In the genomic region with DNA sequence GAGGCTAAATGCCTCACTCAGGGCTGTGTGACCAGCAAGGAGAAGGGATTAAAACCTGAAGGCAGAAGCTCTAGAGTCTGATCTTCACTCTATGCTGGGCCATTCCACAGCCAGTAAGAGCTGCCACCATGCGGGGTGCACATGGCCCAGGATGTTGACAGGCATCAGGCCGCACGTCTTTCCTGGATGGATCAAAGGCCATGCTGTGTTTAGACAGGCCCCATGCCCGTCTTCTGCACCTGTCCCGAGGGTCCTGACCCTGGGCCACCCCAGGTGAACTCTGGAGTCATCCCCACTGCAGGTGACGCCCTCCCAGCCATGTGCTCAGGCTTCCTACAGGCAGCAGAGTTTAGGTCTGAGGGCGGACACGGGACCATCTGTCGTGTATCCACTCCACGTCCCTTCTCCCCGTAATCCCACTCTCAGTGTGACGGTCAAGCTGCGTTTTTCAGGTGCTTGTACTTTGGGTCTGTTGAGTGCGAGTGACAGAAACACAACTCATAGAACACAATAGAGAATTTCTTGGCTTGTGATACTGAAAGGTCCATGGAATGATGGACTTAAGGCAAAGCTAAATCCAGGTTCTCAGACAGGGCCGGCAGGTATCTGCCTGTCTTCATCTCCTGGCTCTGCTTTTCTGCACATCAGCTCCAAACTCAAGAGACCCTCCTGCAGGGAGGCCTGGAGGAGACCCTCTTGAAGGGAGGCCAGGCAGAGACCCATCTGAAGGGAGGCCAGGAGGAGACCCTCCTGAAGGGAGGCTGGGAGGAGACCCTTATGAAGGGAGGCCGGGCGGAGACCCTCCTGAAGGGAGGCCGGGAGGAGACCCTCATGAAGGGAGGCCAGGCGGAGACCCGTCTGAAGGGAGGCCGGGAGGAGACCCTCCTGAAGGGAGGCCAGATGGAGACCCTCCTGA, we compare ENCODE assay signal across 2 cellular contexts.
TF ChIP-seq lines count a peak whose summit lies in the region.

No MANE protein-coding gene starts in this region.

TF ChIP-seq in HepG2, 621 proteins besides CTCF, POLR2A, EP300 and RAD21 (continues in another document):
- TF ChIP-seq RBFOX2 (IDR thresholded peaks at IDR 0.05; ENCODE audit: low read depth, low read length) (no peak), ZNF253 (CRISPR knock-in tag; IDR thresholded peaks at IDR 0.05; ENCODE audit: borderline replicate concordance) (no peak), ZBTB38 (CRISPR knock-in tag; IDR thresholded peaks at IDR 0.05) (peak; percentile 43; the same call in 1 of the 2 replicates), ATF7-NPFF (CRISPR knock-in tag; IDR thresholded peaks at IDR 0.05; ENCODE audit: low read depth) (no peak), GABPB1 (CRISPR knock-in tag; IDR thresholded peaks at IDR 0.05) (peak; percentile 33), FOXK1 (CRISPR knock-in tag; IDR thresholded peaks at IDR 0.05; ENCODE audit: borderline replicate concordance, low read depth) (peak; percentile 48; the same call in 1 of the 2 replicates), SPEN (CRISPR knock-in tag; IDR thresholded peaks at IDR 0.05; ENCODE audit: low read depth) (peak; percentile 51; the same call in 1 of the 2 replicates), ZZZ3 (CRISPR knock-in tag; IDR thresholded peaks at IDR 0.05; ENCODE audit: borderline replicate concordance) (no peak), PHF20 (CRISPR knock-in tag; IDR thresholded peaks at IDR 0.05) (no peak), GTF2F1 (IDR thresholded peaks at IDR 0.05; ENCODE audit: low read length) (no peak), BCL6 (CRISPR knock-in tag; IDR thresholded peaks at IDR 0.05) (0 out of 2 replicates have a peak, but pooled peaks have one; percentile 13), AHR (CRISPR knock-in tag; IDR thresholded peaks at IDR 0.05) (no peak), HMG20A (CRISPR knock-in tag; IDR thresholded peaks at IDR 0.05; ENCODE audit: borderline replicate concordance) (no peak; the same call in 1 of the 2 replicates), SSRP1 (CRISPR knock-in tag; IDR thresholded peaks at IDR 0.05) (no peak), DNMT1 (CRISPR knock-in tag; IDR thresholded peaks at IDR 0.05) (no peak), MIER3 (CRISPR knock-in tag; IDR thresholded peaks at IDR 0.05; ENCODE audit: borderline replicate concordance) (no peak), SALL1 (CRISPR knock-in tag; IDR thresholded peaks at IDR 0.05) (peak; percentile 81), BHLHE40 (IDR thresholded peaks at IDR 0.05; ENCODE audit: low read length) (no peak), FIP1L1 (IDR thresholded peaks at IDR 0.05; ENCODE audit: borderline replicate concordance, insufficient read depth, low read depth, low read length) (no peak), CHD2 (IDR thresholded peaks at IDR 0.05; ENCODE audit: low read depth, low read length) (no peak), HOXA3 (CRISPR knock-in tag; IDR thresholded peaks at IDR 0.05) (no peak), SNAI1 (CRISPR knock-in tag; IDR thresholded peaks at IDR 0.05; ENCODE audit: borderline replicate concordance) (no peak), KLF6 (CRISPR knock-in tag; IDR thresholded peaks at IDR 0.05) (no peak), ZNF607 (CRISPR knock-in tag; IDR thresholded peaks at IDR 0.05; ENCODE audit: borderline replicate concordance) (peak; percentile 57; the same call in 1 of the 2 replicates)
- TF ChIP-seq, protein P1, sequence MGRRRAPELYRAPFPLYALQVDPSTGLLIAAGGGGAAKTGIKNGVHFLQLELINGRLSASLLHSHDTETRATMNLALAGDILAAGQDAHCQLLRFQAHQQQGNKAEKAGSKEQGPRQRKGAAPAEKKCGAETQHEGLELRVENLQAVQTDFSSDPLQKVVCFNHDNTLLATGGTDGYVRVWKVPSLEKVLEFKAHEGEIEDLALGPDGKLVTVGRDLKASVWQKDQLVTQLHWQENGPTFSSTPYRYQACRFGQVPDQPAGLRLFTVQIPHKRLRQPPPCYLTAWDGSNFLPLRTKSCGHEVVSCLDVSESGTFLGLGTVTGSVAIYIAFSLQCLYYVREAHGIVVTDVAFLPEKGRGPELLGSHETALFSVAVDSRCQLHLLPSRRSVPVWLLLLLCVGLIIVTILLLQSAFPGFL (CRISPR knock-in tag; IDR thresholded peaks at IDR 0.05): no peak
- TF ChIP-seq, protein P2, sequence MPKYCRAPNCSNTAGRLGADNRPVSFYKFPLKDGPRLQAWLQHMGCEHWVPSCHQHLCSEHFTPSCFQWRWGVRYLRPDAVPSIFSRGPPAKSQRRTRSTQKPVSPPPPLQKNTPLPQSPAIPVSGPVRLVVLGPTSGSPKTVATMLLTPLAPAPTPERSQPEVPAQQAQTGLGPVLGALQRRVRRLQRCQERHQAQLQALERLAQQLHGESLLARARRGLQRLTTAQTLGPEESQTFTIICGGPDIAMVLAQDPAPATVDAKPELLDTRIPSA (CRISPR knock-in tag; IDR thresholded peaks at IDR 0.05; ENCODE audit: borderline replicate concordance): no peak
- TF ChIP-seq, protein P3, sequence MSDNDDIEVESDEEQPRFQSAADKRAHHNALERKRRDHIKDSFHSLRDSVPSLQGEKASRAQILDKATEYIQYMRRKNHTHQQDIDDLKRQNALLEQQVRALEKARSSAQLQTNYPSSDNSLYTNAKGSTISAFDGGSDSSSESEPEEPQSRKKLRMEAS (IDR thresholded peaks at IDR 0.05): peak; percentile 78; the same call in 1 of the 2 replicates
- TF ChIP-seq, protein P4, sequence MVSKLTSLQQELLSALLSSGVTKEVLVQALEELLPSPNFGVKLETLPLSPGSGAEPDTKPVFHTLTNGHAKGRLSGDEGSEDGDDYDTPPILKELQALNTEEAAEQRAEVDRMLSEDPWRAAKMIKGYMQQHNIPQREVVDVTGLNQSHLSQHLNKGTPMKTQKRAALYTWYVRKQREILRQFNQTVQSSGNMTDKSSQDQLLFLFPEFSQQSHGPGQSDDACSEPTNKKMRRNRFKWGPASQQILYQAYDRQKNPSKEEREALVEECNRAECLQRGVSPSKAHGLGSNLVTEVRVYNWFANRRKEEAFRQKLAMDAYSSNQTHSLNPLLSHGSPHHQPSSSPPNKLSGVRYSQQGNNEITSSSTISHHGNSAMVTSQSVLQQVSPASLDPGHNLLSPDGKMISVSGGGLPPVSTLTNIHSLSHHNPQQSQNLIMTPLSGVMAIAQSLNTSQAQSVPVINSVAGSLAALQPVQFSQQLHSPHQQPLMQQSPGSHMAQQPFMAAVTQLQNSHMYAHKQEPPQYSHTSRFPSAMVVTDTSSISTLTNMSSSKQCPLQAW (CRISPR knock-in tag; IDR thresholded peaks at IDR 0.05): peak; percentile 52; the same call in 1 of the 2 replicates
- TF ChIP-seq, protein P5, sequence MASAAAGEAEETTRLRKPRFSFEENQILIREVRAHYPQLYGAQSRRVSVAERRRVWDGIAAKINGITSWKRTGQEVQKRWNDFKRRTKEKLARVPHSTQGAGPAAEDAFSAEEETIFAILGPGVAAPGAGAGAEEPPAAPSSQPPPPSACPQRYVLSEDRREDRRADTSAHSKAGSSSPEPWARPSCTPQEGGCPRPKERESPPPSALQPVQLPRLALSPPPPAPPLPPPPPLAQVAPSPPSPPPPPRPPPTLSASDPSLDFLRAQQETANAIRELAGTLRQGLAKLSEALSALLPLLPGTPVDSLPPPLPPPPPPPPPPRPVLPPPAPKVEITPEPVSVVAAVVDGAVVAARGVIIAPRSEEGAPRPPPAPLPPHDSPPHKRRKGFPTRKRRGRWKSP (CRISPR knock-in tag; IDR thresholded peaks at IDR 0.05): no peak

TF ChIP-seq in SK-N-SH treated with all-trans-retinoic acid at 6 μM for 48 hours, 23 proteins besides CTCF, POLR2A, EP300 and RAD21:
- TF ChIP-seq ARNTL (CRISPR knock-in tag; IDR thresholded peaks at IDR 0.05; ENCODE audit: borderline replicate concordance, low read depth): no peak
- no peak for TF ChIP-seq ZFP3 (CRISPR knock-in tag; IDR thresholded peaks at IDR 0.05)
- TF ChIP-seq, protein P6, sequence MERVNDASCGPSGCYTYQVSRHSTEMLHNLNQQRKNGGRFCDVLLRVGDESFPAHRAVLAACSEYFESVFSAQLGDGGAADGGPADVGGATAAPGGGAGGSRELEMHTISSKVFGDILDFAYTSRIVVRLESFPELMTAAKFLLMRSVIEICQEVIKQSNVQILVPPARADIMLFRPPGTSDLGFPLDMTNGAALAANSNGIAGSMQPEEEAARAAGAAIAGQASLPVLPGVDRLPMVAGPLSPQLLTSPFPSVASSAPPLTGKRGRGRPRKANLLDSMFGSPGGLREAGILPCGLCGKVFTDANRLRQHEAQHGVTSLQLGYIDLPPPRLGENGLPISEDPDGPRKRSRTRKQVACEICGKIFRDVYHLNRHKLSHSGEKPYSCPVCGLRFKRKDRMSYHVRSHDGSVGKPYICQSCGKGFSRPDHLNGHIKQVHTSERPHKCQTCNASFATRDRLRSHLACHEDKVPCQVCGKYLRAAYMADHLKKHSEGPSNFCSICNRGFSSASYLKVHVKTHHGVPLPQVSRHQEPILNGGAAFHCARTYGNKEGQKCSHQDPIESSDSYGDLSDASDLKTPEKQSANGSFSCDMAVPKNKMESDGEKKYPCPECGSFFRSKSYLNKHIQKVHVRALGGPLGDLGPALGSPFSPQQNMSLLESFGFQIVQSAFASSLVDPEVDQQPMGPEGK (CRISPR knock-in tag; IDR thresholded peaks at IDR 0.05; ENCODE audit: borderline replicate concordance): no peak
- TF ChIP-seq ZNF70 (CRISPR knock-in tag; IDR thresholded peaks at IDR 0.05): no peak
- no peak for TF ChIP-seq BACH2 (CRISPR knock-in tag; IDR thresholded peaks at IDR 0.05; ENCODE audit: borderline replicate concordance)
- no peak for TF ChIP-seq ISL1 (CRISPR knock-in tag; IDR thresholded peaks at IDR 0.05)
- TF ChIP-seq, protein P7, sequence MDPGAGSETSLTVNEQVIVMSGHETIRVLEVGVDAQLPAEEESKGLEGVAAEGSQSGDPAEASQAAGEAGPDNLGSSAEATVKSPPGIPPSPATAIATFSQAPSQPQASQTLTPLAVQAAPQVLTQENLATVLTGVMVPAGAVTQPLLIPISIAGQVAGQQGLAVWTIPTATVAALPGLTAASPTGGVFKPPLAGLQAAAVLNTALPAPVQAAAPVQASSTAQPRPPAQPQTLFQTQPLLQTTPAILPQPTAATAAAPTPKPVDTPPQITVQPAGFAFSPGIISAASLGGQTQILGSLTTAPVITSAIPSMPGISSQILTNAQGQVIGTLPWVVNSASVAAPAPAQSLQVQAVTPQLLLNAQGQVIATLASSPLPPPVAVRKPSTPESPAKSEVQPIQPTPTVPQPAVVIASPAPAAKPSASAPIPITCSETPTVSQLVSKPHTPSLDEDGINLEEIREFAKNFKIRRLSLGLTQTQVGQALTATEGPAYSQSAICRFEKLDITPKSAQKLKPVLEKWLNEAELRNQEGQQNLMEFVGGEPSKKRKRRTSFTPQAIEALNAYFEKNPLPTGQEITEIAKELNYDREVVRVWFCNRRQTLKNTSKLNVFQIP (CRISPR knock-in tag; IDR thresholded peaks at IDR 0.05; ENCODE audit: borderline replicate concordance, low read depth): no peak
- no peak for TF ChIP-seq TOX (CRISPR knock-in tag; IDR thresholded peaks at IDR 0.05; ENCODE audit: borderline replicate concordance)
- TF ChIP-seq RARB (CRISPR knock-in tag; IDR thresholded peaks at IDR 0.05): no peak
